In genomic region chr4:107838763-107839162, GRCh38 we compare ENCODE assay signal across 17 cellular contexts. TPM values are rescaled to one million over a fixed set of nuclear protein-coding genes. Genes with fewer than 3 reads are reported as not detected.
DNase-seq lines count a peak whose midpoint lies in the region; ATAC-seq, FAIRE-seq and TF ChIP-seq lines count a peak whose summit lies in the region.
"Had no signal": no experiment of that assay in that cellular context is flagged by ENCODE, and none has a peak within 500 bp of the region (broad histone marks: within the 10 kb centered on the region; RNA-seq: fewer than 3 reads in every experiment).

No MANE protein-coding gene starts in this region.

- no peak for DNase-seq in stimulated activated naive CD8-positive, alpha-beta T cell treated with anti-CD3 and anti-CD28 coated beads, Interleukin-15, amount 100 ng/mL, for 72 hours
- no peak for DNase-seq in stimulated activated naive CD8-positive, alpha-beta T cell treated with anti-CD3 and anti-CD28 coated beads, Interleukin-15, Interleukin-2, amounts not matched to agents 100 U/mL and 50 U/mL, for 24 hours
- DNase-seq in amniotic epithelial cell (ENCODE audit: low read depth) (peak; percentile 68), vagina (ENCODE audit: extremely low spot score in 2 of 2) (no peak), frontal cortex (ENCODE audit: low spot score in 2 of 2) (no peak), H7 (no peak), natural killer cell (no peak)
- DNase-seq: activated CD4-positive, CD25-positive, alpha-beta regulatory T cell; adrenal gland; heart left ventricle; NCI-H1436; stimulated activated CD4-positive, alpha-beta T cell treated with anti-CD3 and anti-CD28 coated beads, Interleukin-2, amount 100 ng/mL, for 48 hours; stimulated activated naive B cell treated with anti-CD40 and anti-IgM and Interleukin-4, amounts not matched to agents 10 μg/mL and 1 μg/mL and 100 μg/mL, for 72 hours had no signal

- H3K4me1 ChIP-seq in vagina: peaks cover 36% of the 10 kb centered on the region
- H3K4me1 ChIP-seq: adrenal gland, parathyroid adenoma had no signal

- H3K36me3 ChIP-seq in vagina: no peaks in the 10 kb centered on the region
- no peaks in the 10 kb centered on the region for H3K36me3 ChIP-seq in H7 (replicated peaks; ENCODE audit: control insufficient read depth, insufficient read depth, low read length)
- H3K36me3 ChIP-seq: adrenal gland, heart left ventricle had no signal

- no peaks in the 10 kb centered on the region for H3K4me1 Mint-ChIP-seq in stimulated activated naive CD8-positive, alpha-beta T cell treated with anti-CD3 and anti-CD28 coated beads, Interleukin-15, amount 100 ng/mL, for 72 hours
- H3K4me1 Mint-ChIP-seq in natural killer cell: no peaks in the 10 kb centered on the region
- H3K4me1 Mint-ChIP-seq: B cell; stimulated activated naive B cell treated with anti-CD40 and anti-IgM and Interleukin-4, amounts not matched to agents 10 μg/mL and 1 μg/mL and 100 μg/mL, for 72 hours had no signal

- H3K27ac ChIP-seq in vagina: peak overlapping the region; percentile 42
- H3K27ac ChIP-seq: parathyroid adenoma, SK-N-MC had no signal

- TF ChIP-seq CTCF in vagina (IDR thresholded peaks at IDR 0.05) (no peak), natural killer cell (IDR thresholded peaks at IDR 0.05) (no peak)

- no peaks in the 10 kb centered on the region for H3K9me3 Mint-ChIP-seq in stimulated activated naive CD8-positive, alpha-beta T cell treated with anti-CD3 and anti-CD28 coated beads, Interleukin-15, amount 100 ng/mL, for 72 hours
- H3K9me3 Mint-ChIP-seq in natural killer cell: no peaks in the 10 kb centered on the region
- H3K9me3 Mint-ChIP-seq: stimulated activated naive B cell treated with anti-CD40 and anti-IgM and Interleukin-4, amounts not matched to agents 10 μg/mL and 1 μg/mL and 100 μg/mL, for 72 hours had no signal

- H3K4me3 Mint-ChIP-seq in stimulated activated naive CD8-positive, alpha-beta T cell treated with anti-CD3 and anti-CD28 coated beads, Interleukin-15, amount 100 ng/mL, for 72 hours: no peak overlapping the region
- H3K4me3 Mint-ChIP-seq in natural killer cell: no peak overlapping the region
- H3K4me3 Mint-ChIP-seq: B cell; stimulated activated naive B cell treated with anti-CD40 and anti-IgM and Interleukin-4, amounts not matched to agents 10 μg/mL and 1 μg/mL and 100 μg/mL, for 72 hours had no signal

- H3K4me3 ChIP-seq in vagina (no peak overlapping the region), H7 (ENCODE audit: insufficient read depth, low read depth, low read length) (no peak overlapping the region)
- H3K4me3 ChIP-seq: adrenal gland, heart left ventricle, SK-N-MC had no signal

- no peaks in the 10 kb centered on the region for H3K9me3 ChIP-seq in vagina
- H3K9me3 ChIP-seq: adrenal gland had no signal

- H3K27ac Mint-ChIP-seq in stimulated activated naive CD8-positive, alpha-beta T cell treated with anti-CD3 and anti-CD28 coated beads, Interleukin-15, amount 100 ng/mL, for 72 hours: no peak overlapping the region
- H3K27ac Mint-ChIP-seq in natural killer cell: no peak overlapping the region
- H3K27ac Mint-ChIP-seq: B cell; stimulated activated naive B cell treated with anti-CD40 and anti-IgM and Interleukin-4, amounts not matched to agents 10 μg/mL and 1 μg/mL and 100 μg/mL, for 72 hours had no signal

- ATAC-seq in stimulated activated naive CD8-positive, alpha-beta T cell treated with anti-CD3 and anti-CD28 coated beads, Interleukin-15, amount 100 ng/mL, for 72 hours: peak; percentile 54
- no peak for ATAC-seq in stimulated activated naive CD8-positive, alpha-beta T cell treated with anti-CD3 and anti-CD28 coated beads, Interleukin-15, Interleukin-2, amounts not matched to agents 100 U/mL and 50 U/mL, for 24 hours
- ATAC-seq in natural killer cell: no peak

- FAIRE-seq in islet of Langerhans (lab: Jason Lieb, UNC): peak; percentile 61
- FAIRE-seq in frontal cortex (lab: Jason Lieb, UNC): no peak

- no peaks in the 10 kb centered on the region for H3K36me3 Mint-ChIP-seq in natural killer cell
- H3K36me3 Mint-ChIP-seq: stimulated activated naive B cell treated with anti-CD40 and anti-IgM and Interleukin-4, amounts not matched to agents 10 μg/mL and 1 μg/mL and 100 μg/mL, for 72 hours had no signal

- intact Hi-C loops in vagina (cut with DNase I) (no loop called here), natural killer cell (cut with micrococcal nuclease) (no loop called here)

- H3K27me3 Mint-ChIP-seq in stimulated activated naive CD8-positive, alpha-beta T cell treated with anti-CD3 and anti-CD28 coated beads, Interleukin-15, amount 100 ng/mL, for 72 hours: peaks cover 14% of the 10 kb centered on the region
- no peaks in the 10 kb centered on the region for H3K27me3 Mint-ChIP-seq in natural killer cell (ENCODE audit: low read depth in 2 of 2)

- H3K27me3 ChIP-seq in vagina (no peaks in the 10 kb centered on the region), H7 (ENCODE audit: control insufficient read depth, insufficient read depth, low read length) (no peaks in the 10 kb centered on the region)
- H3K27me3 ChIP-seq: adrenal gland, heart left ventricle had no signal

- no peak for TF ChIP-seq POLR2A in vagina (IDR thresholded peaks at IDR 0.05)

RNA-seq across cellular contexts. Expression of gene SGMS2, which starts 14.0 kb away (rescaled TPM):
- total RNA-seq in vagina: 66.5 TPM
- total RNA-seq in frontal cortex: 0.41 TPM
- total RNA-seq in H7 (2014; rRNA removed; shearing (Covaris generic)): 0.17 and 0.37 TPM in 2 replicates
- total RNA-seq in natural killer cell: under 1 TPM; 0.16 to 0.98 (median 0.54) TPM
- total RNA-seq: B cell had no signal

Comparison
In these comparisons a context has a peak if more than half of its experiments do, and no peak if none do; other contexts are left out.
1. RNA of gene SGMS2, which starts 14.0 kb away (total RNA-seq): 66.5 TPM in vagina (single experiment); 0.16 to 0.98 TPM in natural killer cell, 0.41 TPM in frontal cortex (single experiment) and 0.17 to 0.37 TPM in H7; every median in the first group is over 10 times any median in the second.